In genomic region chr13:27258637-27259377, GRCh38 we compare ENCODE assay signal across 1 cellular context.
TF ChIP-seq lines count a peak whose summit lies in the region.

No MANE protein-coding gene starts in this region.

TF ChIP-seq in IMR-90, 13 proteins besides CTCF, POLR2A, EP300 and RAD21:
- TF ChIP-seq MAZ (IDR thresholded peaks at IDR 0.05; ENCODE audit: borderline replicate concordance, low read depth, low read length), result no peak
- TF ChIP-seq MAFK (IDR thresholded peaks at IDR 0.05; ENCODE audit: low read depth, low read length), result no peak
- no peak for TF ChIP-seq NFE2L2 (IDR thresholded peaks at IDR 0.05; ENCODE audit: low read depth, low read length)
